In genomic region chr16:86511317-86512161, GRCh38 we compare ENCODE assay signal across 10 cellular contexts. TPM values are rescaled to one million over a fixed set of nuclear protein-coding genes. Genes with fewer than 3 reads are reported as not detected.
DNase-seq lines count a peak whose midpoint lies in the region; ATAC-seq and TF ChIP-seq lines count a peak whose summit lies in the region.
"Had no signal": no experiment of that assay in that cellular context is flagged by ENCODE, and none has a peak within 500 bp of the region (broad histone marks: within the 10 kb centered on the region; RNA-seq: fewer than 3 reads in every experiment).

No MANE protein-coding gene starts in this region.

- H3K4me3 Mint-ChIP-seq in naive thymus-derived CD4-positive, alpha-beta T cell = peak overlapping the region in 7 of 10 donors; percentile 18 to 80 (median 60)

- peaks cover 8 to 28% (median 24%) of the 10 kb centered on the region in 7 donors for H3K4me1 Mint-ChIP-seq in naive thymus-derived CD4-positive, alpha-beta T cell

- H3K9me3 ChIP-seq in esophagus (ENCODE audit: control insufficient read depth in 2 of 2, insufficient read depth in 1 of 2, low read depth in 1 of 2, low read length in 1 of 2) = peaks cover 0 to 2% of the 10 kb centered on the region in 2 donors
- no peaks in the 10 kb centered on the region for H3K9me3 ChIP-seq in naive thymus-derived CD4-positive, alpha-beta T cell (ENCODE audit: control insufficient read depth in 2 of 3, low read length in 3 of 3)

- H3K36me3 ChIP-seq in esophagus (ENCODE audit: control insufficient read depth in 2 of 2, insufficient read depth in 2 of 2, low read length in 1 of 2) = no peaks in the 10 kb centered on the region
- H3K36me3 ChIP-seq in naive thymus-derived CD4-positive, alpha-beta T cell (ENCODE audit: control insufficient read depth in 2 of 3, insufficient read depth in 3 of 3, low read length in 3 of 3) = no peaks in the 10 kb centered on the region

- peaks cover 7 to 22% of the 10 kb centered on the region in 2 donors for H3K4me1 ChIP-seq in esophagus (ENCODE audit: control insufficient read depth in 2 of 2, insufficient read depth in 2 of 2, low read length in 1 of 2)
- H3K4me1 ChIP-seq in naive thymus-derived CD4-positive, alpha-beta T cell (ENCODE audit: control insufficient read depth in 2 of 2, insufficient read depth in 2 of 2, low read length in 2 of 2) = no peaks in the 10 kb centered on the region

- DNase-seq in AG04449 (ENCODE audit: low read depth, low spot score) = no peak
- no peak for DNase-seq in HFF-Myc (ENCODE audit: extremely low read depth, low read depth)
- DNase-seq in naive thymus-derived CD4-positive, alpha-beta T cell = no peak
- no peak for DNase-seq in effector CD4-positive, alpha-beta T cell
- DNase-seq in NAMALWA (ENCODE audit: low spot score) = no peak
- DNase-seq in amniotic stem cell (lab: John Stamatoyannopoulos, UW) = no peak
- DNase-seq: NCI-H774 had no signal

- H3K27me3 ChIP-seq in esophagus (ENCODE audit: control insufficient read depth in 1 of 2, insufficient read depth in 2 of 2, low read length in 2 of 2) = peaks cover 8 to 14% of the 10 kb centered on the region in 2 donors
- peaks cover 4 to 6% of the 10 kb centered on the region in 2 donors for H3K27me3 ChIP-seq in naive thymus-derived CD4-positive, alpha-beta T cell (ENCODE audit: control insufficient read depth in 2 of 2, insufficient read depth in 2 of 2, low read length in 2 of 2)

- POLR2A ChIA-PET in AG04449 (lab: Yijun Ruan, JAX) = interaction anchor here (0.5 kb wide), 1 partner anchor 438 kb away, joined by 3 read pairs; no protein-coding TSS in a partner anchor
- POLR2A ChIA-PET in naive thymus-derived CD4-positive, alpha-beta T cell (lab: Charles Lee) = no interaction called here

- peak overlapping the region in 1 of 9 donors; percentile 81 for H3K27ac Mint-ChIP-seq in naive thymus-derived CD4-positive, alpha-beta T cell
- H3K27ac Mint-ChIP-seq: activated naive CD4-positive, alpha-beta T cell treated with anti-CD3 and anti-CD28 coated beads for 36 hours had no signal

- peak overlapping the region; percentile 85 to 86 for H3K27ac ChIP-seq in esophagus (ENCODE audit: low read depth in 2 of 2, low read length in 1 of 2)
- H3K27ac ChIP-seq in naive thymus-derived CD4-positive, alpha-beta T cell (ENCODE audit: low read depth, low read length) = no peak overlapping the region

- peaks cover 0 to 10% (median 0%) of the 10 kb centered on the region in 5 donors for H3K36me3 Mint-ChIP-seq in naive thymus-derived CD4-positive, alpha-beta T cell

- no peak for ATAC-seq in naive thymus-derived CD4-positive, alpha-beta T cell
- no peak for ATAC-seq in GM19455 (IDR thresholded peaks at IDR 0.05; ENCODE audit: unreplicated experiment)

- 26 to 33% methylated on average over 40 to 44 of the region's 44 CpGs for WGBS in esophagus, 2 donors

- H3K4me3 ChIP-seq in AG04449 (ENCODE audit: low read depth, low read length) = peak overlapping the region; percentile 64
- peak overlapping the region; percentile 78 for H3K4me3 ChIP-seq in HFF-Myc (replicated peaks; ENCODE audit: low read depth, low read length)
- H3K4me3 ChIP-seq in esophagus (ENCODE audit: low read depth in 1 of 2, low read length in 2 of 2) = peak overlapping the region; percentile 64 to 71
- H3K4me3 ChIP-seq in naive thymus-derived CD4-positive, alpha-beta T cell (ENCODE audit: low read length) = no peak overlapping the region

- CTCF ChIA-PET in AG04449 (lab: Yijun Ruan, JAX) = interaction anchor here (0.9 to 2.5 kb wide), 4 partner anchors 9 to 439 kb away, joined by 3 to 18 read pairs (median 6); no protein-coding TSS in a partner anchor
- CTCF ChIA-PET in naive thymus-derived CD4-positive, alpha-beta T cell (lab: Charles Lee) = no interaction called here

- intact Hi-C loops in naive thymus-derived CD4-positive, alpha-beta T cell (cut with micrococcal nuclease) = no loop called here

- TF ChIP-seq CTCF in AG04449 (IDR thresholded peaks at IDR 0.05; ENCODE audit: insufficient read depth, low read length, missing control alignments) (no peak), HFF-Myc (IDR thresholded peaks at IDR 0.05; ENCODE audit: low read depth, low read length, missing control alignments) (no peak)

- peaks cover 54 to 74% (median 57%) of the 10 kb centered on the region in 5 donors for H3K27me3 Mint-ChIP-seq in naive thymus-derived CD4-positive, alpha-beta T cell

- peaks cover 0 to 2% (median 0%) of the 10 kb centered on the region in 11 donors for H3K9me3 Mint-ChIP-seq in naive thymus-derived CD4-positive, alpha-beta T cell
- H3K9me3 Mint-ChIP-seq: activated naive CD4-positive, alpha-beta T cell treated with anti-CD3 and anti-CD28 coated beads for 36 hours had no signal

RNA-seq across cellular contexts. Expression of gene FOXF1, which starts 1.2 kb away (rescaled TPM):
- polyA plus RNA-seq in esophagus = 1 to 10 TPM; 2.1 to 4.6 TPM
- total RNA-seq in naive thymus-derived CD4-positive, alpha-beta T cell = not detected
- polyA plus RNA-seq in naive thymus-derived CD4-positive, alpha-beta T cell = not detected
- total RNA-seq: activated naive CD4-positive, alpha-beta T cell treated with anti-CD3 and anti-CD28 coated beads for 36 hours had no signal

RNA-seq across cellular contexts. Expression of gene MTHFSD, which starts 43.5 kb away (rescaled TPM):
- polyA plus RNA-seq in esophagus = 10 to 100 TPM in 1 of 2 donors, 1 to 10 TPM in 1; 9.7 to 14.1 TPM
- total RNA-seq in naive thymus-derived CD4-positive, alpha-beta T cell = 10 to 100 TPM; 17.6 to 46.7 (median 29.9) TPM
- polyA plus RNA-seq in naive thymus-derived CD4-positive, alpha-beta T cell = 10 to 100 TPM; 16.7 to 28.1 TPM

RNA-seq across cellular contexts. Expression of gene FOXC2, which starts 55.1 kb away (rescaled TPM):
- under 1 TPM; 0.10 to 0.18 TPM for polyA plus RNA-seq in esophagus
- not detected for total RNA-seq in naive thymus-derived CD4-positive, alpha-beta T cell
- polyA plus RNA-seq in naive thymus-derived CD4-positive, alpha-beta T cell = not detected
- total RNA-seq: activated naive CD4-positive, alpha-beta T cell treated with anti-CD3 and anti-CD28 coated beads for 36 hours had no signal
